In genomic region chr12:9577729-9578128, GRCh38 we compare ENCODE assay signal across 4 cellular contexts. TPM values are rescaled to one million over a fixed set of nuclear protein-coding genes. Genes with fewer than 3 reads are reported as not detected.
"Had no signal": no experiment of that assay in that cellular context is flagged by ENCODE, and none has a peak within 500 bp of the region (broad histone marks: within the 10 kb centered on the region; RNA-seq: fewer than 3 reads in every experiment).

No MANE protein-coding gene starts in this region.

RNA-seq across cellular contexts. Expression of gene KLRB1, which starts 30.0 kb away (rescaled TPM):
- total RNA-seq: LHCN-M2, M059J, MCF 10A, NCI-H460 had no signal
